1 cellular context compared by ENCODE assay signal in the genomic region with DNA sequence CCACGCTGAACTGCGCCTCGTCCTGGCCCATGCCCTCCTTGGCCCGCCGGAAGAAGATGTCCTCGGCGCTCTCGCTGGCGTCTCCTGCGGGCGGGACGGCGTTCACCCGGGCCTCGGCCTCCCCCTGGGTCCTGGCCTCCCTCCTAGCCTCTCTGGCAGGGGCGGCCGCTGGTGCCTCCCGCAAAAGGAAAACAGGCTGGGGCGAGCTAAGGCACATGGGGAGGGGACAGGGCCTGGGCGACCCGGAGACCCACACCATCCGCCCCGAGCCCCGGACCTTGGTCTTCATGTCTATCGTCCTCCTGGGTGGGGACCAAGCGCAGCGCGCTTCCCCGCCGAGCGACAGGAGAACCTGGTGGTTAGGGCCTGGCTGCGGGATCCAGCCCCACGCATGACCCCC.
TF ChIP-seq lines count a peak whose summit lies in the region.

No MANE protein-coding gene starts in this region.

TF ChIP-seq in HepG2, 621 proteins besides CTCF, POLR2A, EP300 and RAD21:
- TF ChIP-seq KLF11 (CRISPR knock-in tag; IDR thresholded peaks at IDR 0.05) (no peak), POLR2AphosphoS5 (IDR thresholded peaks at IDR 0.05; ENCODE audit: low read depth, low read length) (no peak), FOSL2 (CRISPR knock-in tag; IDR thresholded peaks at IDR 0.05) (no peak), HOXA9 (CRISPR knock-in tag; IDR thresholded peaks at IDR 0.05; ENCODE audit: borderline replicate concordance) (no peak), BRCA1 (CRISPR knock-in tag; IDR thresholded peaks at IDR 0.05) (no peak), ZKSCAN1 (IDR thresholded peaks at IDR 0.05; ENCODE audit: low read length) (no peak), HOXD1 (CRISPR knock-in tag; IDR thresholded peaks at IDR 0.05) (no peak), MAFF (IDR thresholded peaks at IDR 0.05; ENCODE audit: low read depth, low read length) (no peak), NFKB2 (CRISPR knock-in tag; IDR thresholded peaks at IDR 0.05; ENCODE audit: borderline replicate concordance) (no peak), ZNF614 (CRISPR knock-in tag; IDR thresholded peaks at IDR 0.05; ENCODE audit: borderline replicate concordance) (no peak), ZNF367 (CRISPR knock-in tag; IDR thresholded peaks at IDR 0.05; ENCODE audit: borderline replicate concordance) (no peak), ZSCAN29 (CRISPR knock-in tag; conservative IDR thresholded peaks at IDR 0.05) (no peak)
- TF ChIP-seq, protein P1, sequence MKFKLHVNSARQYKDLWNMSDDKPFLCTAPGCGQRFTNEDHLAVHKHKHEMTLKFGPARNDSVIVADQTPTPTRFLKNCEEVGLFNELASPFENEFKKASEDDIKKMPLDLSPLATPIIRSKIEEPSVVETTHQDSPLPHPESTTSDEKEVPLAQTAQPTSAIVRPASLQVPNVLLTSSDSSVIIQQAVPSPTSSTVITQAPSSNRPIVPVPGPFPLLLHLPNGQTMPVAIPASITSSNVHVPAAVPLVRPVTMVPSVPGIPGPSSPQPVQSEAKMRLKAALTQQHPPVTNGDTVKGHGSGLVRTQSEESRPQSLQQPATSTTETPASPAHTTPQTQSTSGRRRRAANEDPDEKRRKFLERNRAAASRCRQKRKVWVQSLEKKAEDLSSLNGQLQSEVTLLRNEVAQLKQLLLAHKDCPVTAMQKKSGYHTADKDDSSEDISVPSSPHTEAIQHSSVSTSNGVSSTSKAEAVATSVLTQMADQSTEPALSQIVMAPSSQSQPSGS (CRISPR knock-in tag; IDR thresholded peaks at IDR 0.05): no peak
- TF ChIP-seq, protein P2, sequence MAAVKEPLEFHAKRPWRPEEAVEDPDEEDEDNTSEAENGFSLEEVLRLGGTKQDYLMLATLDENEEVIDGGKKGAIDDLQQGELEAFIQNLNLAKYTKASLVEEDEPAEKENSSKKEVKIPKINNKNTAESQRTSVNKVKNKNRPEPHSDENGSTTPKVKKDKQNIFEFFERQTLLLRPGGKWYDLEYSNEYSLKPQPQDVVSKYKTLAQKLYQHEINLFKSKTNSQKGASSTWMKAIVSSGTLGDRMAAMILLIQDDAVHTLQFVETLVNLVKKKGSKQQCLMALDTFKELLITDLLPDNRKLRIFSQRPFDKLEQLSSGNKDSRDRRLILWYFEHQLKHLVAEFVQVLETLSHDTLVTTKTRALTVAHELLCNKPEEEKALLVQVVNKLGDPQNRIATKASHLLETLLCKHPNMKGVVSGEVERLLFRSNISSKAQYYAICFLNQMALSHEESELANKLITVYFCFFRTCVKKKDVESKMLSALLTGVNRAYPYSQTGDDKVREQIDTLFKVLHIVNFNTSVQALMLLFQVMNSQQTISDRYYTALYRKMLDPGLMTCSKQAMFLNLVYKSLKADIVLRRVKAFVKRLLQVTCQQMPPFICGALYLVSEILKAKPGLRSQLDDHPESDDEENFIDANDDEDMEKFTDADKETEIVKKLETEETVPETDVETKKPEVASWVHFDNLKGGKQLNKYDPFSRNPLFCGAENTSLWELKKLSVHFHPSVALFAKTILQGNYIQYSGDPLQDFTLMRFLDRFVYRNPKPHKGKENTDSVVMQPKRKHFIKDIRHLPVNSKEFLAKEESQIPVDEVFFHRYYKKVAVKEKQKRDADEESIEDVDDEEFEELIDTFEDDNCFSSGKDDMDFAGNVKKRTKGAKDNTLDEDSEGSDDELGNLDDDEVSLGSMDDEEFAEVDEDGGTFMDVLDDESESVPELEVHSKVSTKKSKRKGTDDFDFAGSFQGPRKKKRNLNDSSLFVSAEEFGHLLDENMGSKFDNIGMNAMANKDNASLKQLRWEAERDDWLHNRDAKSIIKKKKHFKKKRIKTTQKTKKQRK (IDR thresholded peaks at IDR 0.05; ENCODE audit: low read length): no peak
- TF ChIP-seq, protein P3, sequence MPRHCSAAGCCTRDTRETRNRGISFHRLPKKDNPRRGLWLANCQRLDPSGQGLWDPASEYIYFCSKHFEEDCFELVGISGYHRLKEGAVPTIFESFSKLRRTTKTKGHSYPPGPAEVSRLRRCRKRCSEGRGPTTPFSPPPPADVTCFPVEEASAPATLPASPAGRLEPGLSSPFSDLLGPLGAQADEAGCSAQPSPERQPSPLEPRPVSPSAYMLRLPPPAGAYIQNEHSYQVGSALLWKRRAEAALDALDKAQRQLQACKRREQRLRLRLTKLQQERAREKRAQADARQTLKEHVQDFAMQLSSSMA (CRISPR knock-in tag; IDR thresholded peaks at IDR 0.05): no peak
- TF ChIP-seq, protein P4, sequence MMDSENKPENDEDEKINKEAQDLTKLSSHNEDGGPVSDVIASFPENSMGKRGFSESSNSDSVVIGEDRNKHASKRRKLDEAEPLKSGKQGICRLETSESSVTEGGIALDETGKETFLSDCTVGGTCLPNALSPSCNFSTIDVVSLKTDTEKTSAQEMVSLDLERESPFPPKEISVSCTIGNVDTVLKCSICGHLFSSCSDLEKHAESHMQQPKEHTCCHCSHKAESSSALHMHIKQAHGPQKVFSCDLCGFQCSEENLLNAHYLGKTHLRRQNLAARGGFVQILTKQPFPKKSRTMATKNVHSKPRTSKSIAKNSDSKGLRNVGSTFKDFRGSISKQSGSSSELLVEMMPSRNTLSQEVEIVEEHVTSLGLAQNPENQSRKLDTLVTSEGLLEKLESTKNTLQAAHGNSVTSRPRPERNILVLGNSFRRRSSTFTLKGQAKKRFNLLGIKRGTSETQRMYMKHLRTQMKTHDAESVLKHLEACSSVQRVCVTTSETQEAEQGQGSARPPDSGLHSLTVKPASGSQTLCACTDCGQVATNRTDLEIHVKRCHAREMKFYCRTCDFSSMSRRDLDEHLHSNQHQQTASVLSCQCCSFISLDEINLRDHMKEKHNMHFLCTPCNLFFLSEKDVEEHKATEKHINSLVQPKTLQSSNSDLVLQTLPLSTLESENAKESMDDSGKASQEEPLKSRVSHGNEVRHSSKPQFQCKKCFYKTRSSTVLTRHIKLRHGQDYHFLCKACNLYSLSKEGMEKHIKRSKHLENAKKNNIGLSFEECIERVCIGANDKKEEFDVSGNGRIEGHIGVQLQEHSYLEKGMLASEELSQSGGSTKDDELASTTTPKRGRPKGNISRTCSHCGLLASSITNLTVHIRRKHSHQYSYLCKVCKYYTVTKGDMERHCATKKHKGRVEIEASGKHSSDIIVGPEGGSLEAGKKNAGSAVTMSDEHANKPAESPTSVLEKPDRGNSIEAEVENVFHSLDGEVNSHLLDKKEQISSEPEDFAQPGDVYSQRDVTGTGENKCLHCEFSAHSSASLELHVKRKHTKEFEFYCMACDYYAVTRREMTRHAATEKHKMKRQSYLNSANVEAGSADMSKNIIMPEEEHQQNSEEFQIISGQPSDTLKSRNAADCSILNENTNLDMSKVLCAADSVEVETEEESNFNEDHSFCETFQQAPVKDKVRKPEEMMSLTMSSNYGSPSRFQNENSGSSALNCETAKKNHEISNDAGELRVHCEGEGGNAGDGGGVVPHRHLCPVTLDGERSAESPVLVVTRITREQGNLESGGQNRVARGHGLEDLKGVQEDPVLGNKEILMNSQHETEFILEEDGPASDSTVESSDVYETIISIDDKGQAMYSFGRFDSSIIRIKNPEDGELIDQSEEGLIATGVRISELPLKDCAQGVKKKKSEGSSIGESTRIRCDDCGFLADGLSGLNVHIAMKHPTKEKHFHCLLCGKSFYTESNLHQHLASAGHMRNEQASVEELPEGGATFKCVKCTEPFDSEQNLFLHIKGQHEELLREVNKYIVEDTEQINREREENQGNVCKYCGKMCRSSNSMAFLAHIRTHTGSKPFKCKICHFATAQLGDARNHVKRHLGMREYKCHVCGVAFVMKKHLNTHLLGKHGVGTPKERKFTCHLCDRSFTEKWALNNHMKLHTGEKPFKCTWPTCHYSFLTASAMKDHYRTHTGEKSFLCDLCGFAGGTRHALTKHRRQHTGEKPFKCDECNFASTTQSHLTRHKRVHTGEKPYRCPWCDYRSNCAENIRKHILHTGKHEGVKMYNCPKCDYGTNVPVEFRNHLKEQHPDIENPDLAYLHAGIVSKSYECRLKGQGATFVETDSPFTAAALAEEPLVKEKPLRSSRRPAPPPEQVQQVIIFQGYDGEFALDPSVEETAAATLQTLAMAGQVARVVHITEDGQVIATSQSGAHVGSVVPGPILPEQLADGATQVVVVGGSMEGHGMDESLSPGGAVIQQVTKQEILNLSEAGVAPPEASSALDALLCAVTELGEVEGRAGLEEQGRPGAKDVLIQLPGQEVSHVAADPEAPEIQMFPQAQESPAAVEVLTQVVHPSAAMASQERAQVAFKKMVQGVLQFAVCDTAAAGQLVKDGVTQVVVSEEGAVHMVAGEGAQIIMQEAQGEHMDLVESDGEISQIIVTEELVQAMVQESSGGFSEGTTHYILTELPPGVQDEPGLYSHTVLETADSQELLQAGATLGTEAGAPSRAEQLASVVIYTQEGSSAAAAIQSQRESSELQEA (CRISPR knock-in tag; IDR thresholded peaks at IDR 0.05; ENCODE audit: not compliant biosample characterization): no peak
- TF ChIP-seq, protein P5, sequence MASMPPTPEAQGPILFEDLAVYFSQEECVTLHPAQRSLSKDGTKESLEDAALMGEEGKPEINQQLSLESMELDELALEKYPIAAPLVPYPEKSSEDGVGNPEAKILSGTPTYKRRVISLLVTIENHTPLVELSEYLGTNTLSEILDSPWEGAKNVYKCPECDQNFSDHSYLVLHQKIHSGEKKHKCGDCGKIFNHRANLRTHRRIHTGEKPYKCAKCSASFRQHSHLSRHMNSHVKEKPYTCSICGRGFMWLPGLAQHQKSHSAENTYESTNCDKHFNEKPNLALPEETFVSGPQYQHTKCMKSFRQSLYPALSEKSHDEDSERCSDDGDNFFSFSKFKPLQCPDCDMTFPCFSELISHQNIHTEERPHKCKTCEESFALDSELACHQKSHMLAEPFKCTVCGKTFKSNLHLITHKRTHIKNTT (CRISPR knock-in tag; IDR thresholded peaks at IDR 0.05): no peak
- TF ChIP-seq, protein P6, sequence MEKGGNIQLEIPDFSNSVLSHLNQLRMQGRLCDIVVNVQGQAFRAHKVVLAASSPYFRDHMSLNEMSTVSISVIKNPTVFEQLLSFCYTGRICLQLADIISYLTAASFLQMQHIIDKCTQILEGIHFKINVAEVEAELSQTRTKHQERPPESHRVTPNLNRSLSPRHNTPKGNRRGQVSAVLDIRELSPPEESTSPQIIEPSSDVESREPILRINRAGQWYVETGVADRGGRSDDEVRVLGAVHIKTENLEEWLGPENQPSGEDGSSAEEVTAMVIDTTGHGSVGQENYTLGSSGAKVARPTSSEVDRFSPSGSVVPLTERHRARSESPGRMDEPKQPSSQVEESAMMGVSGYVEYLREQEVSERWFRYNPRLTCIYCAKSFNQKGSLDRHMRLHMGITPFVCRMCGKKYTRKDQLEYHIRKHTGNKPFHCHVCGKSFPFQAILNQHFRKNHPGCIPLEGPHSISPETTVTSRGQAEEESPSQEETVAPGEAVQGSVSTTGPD (CRISPR knock-in tag; IDR thresholded peaks at IDR 0.05): no peak
